In the genomic region with DNA sequence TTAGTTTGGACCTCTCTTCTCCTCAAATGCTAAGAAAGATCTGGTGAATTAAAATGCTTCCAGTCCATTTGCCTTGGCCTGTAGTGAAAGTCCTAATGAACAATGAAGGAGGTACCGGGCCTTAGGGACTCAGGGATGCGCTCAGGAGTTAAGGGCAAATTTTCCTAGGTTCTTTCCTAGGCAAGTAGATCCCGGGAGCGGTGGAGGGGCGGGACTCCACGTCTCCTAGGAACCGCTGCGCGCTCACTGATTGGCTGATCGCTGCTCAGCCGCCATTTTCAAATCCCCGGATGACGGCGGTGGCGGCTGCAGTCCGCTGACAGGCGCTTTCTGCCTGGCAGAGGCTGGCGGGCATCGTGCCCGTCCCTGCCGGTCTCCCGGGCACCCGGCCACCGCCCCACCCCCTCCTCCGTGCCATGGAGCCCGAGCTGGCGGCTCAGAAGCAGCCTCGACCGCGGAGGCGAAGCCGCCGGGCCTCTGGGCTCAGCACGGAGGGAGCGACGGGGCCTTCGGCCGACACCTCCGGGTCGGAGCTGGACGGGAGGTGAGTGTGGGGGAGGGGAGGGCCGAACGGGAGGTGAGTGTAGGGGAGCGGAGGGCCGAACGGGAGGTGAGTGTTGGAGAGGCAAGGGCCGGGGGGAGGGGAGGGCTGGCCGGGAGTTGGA, we compare ENCODE assay signal across 8 cellular contexts. TPM values are rescaled to one million over a fixed set of nuclear protein-coding genes. Genes with fewer than 3 reads are reported as not detected.
DNase-seq lines count a peak whose midpoint lies in the region; ATAC-seq and TF ChIP-seq lines count a peak whose summit lies in the region.

A gene with protein sequence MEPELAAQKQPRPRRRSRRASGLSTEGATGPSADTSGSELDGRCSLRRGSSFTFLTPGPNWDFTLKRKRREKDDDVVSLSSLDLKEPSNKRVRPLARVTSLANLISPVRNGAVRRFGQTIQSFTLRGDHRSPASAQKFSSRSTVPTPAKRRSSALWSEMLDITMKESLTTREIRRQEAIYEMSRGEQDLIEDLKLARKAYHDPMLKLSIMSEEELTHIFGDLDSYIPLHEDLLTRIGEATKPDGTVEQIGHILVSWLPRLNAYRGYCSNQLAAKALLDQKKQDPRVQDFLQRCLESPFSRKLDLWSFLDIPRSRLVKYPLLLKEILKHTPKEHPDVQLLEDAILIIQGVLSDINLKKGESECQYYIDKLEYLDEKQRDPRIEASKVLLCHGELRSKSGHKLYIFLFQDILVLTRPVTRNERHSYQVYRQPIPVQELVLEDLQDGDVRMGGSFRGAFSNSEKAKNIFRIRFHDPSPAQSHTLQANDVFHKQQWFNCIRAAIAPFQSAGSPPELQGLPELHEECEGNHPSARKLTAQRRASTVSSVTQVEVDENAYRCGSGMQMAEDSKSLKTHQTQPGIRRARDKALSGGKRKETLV (plus strand): TSS at position 281 of the 665 bp plus-strand sequence. CDS start 136 bp downstream, at position 417.

- H3K4me1 Mint-ChIP-seq in CD14-positive monocyte = peaks cover 3% of the 10 kb centered on the region

- peaks cover under 1 to 12% (median 5%) of the 10 kb centered on the region in 7 donors for H3K9me3 Mint-ChIP-seq in CD14-positive monocyte

- peak within 1 kb of the TSS in 1 of 2 donors; percentile 93 for H3K4me3 Mint-ChIP-seq in CD14-positive monocyte

- H3K4me3 ChIP-seq in lower leg skin (ENCODE audit: low read depth, poor library complexity, severe bottlenecking) = peak within 1 kb of the TSS; percentile 72

- intact Hi-C loops in CD14-positive monocyte (cut with micrococcal nuclease) (no loop called here), lower leg skin (cut with DNase I; ENCODE audit: low total_unique reads) (no loop called here)

- peaks cover 2 to 9% of the 10 kb centered on the region in 2 donors for H3K36me3 Mint-ChIP-seq in CD14-positive monocyte

- no peak for TF ChIP-seq CTCF in CD14-positive monocyte (IDR thresholded peaks at IDR 0.05)
- no peak for TF ChIP-seq CTCF in lower leg skin (IDR thresholded peaks at IDR 0.05)

- DNase-seq in CD14-positive monocyte (ENCODE audit: low spot score) (peak; percentile 68), NCI-H69 (lab: John Stamatoyannopoulos, UW) (peak; percentile 93), ecto neural progenitor cell (ENCODE audit: low spot score) (peak; percentile 96), lower leg skin (ENCODE audit: low spot score in 2 of 2) (peak; percentile 85 to 97)
- DNase-seq in activated CD4-positive, alpha-beta T cell treated with anti-CD3 and anti-CD28 coated beads, Interleukin-2, amount 50 U/mL, for 48 hours = peak; percentile 76 to 83
- DNase-seq in stimulated activated CD4-positive, alpha-beta T cell treated with anti-CD3 and anti-CD28 coated beads, Interleukin-4, amount 100 ng/mL, for 48 hours (ENCODE audit: low read depth in 2 of 2) = peak; percentile 63 to 68

- ATAC-seq in GM19328 (IDR thresholded peaks at IDR 0.05; ENCODE audit: unreplicated experiment) (peak; percentile 97), HG03469 (IDR thresholded peaks at IDR 0.05; ENCODE audit: unreplicated experiment) (peak; percentile 98)

- peak within 1 kb of the TSS in 2 of 7 donors; percentile 10 to 68 for H3K27ac Mint-ChIP-seq in CD14-positive monocyte

- TF ChIP-seq POLR2A in lower leg skin (IDR thresholded peaks at IDR 0.05) = no peak

- WGBS in lower leg skin, 2 donors = 0 to 1% methylated on average over 28 to 47 of the region's 48 CpGs

- peaks cover 0 to 4% (median 2%) of the 10 kb centered on the region in 3 donors for H3K27me3 Mint-ChIP-seq in CD14-positive monocyte (ENCODE audit: low read depth in 3 of 3)

RNA-seq across cellular contexts. Expression of the gene that starts here (rescaled TPM):
- 1 to 10 TPM; 1.2 to 1.4 TPM for polyA plus RNA-seq in CD14-positive monocyte
- total RNA-seq in lower leg skin = 100 to 1,000 TPM in 1 of 4 donors, 10 to 100 TPM in 3; 64.3 to 124 (median 77.2) TPM

Comparison
In these comparisons a context has a peak if more than half of its experiments do, and no peak if none do; other contexts are left out.
1. Peak in every context shown above with its lines: DNase-seq, ATAC-seq and H3K4me3 ChIP-seq.